In the genomic region with DNA sequence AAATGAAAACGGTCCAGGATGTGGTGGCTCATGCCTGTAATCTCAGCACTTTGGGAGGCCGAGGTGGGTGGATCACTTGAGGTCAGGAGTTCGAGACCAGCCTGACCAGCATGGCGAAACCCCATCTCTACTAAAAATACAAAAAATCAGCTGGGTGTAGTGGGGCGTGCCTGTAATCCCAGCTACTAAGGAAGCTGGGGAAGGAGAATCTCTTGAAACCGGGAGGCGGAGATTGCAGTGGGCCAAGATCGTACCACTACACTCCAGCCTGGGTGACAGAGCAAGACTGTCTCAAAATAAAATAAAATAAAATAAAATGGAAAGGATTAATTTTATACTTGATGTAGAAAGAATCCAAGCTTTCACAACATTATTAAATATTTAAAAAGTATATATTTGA, we compare ENCODE assay signal across 1 cellular context.
TF ChIP-seq lines count a peak whose summit lies in the region.

No MANE protein-coding gene starts in this region.

TF ChIP-seq in HEK293, 187 proteins besides CTCF, POLR2A, EP300 and RAD21:
- TF ChIP-seq, protein P1, sequence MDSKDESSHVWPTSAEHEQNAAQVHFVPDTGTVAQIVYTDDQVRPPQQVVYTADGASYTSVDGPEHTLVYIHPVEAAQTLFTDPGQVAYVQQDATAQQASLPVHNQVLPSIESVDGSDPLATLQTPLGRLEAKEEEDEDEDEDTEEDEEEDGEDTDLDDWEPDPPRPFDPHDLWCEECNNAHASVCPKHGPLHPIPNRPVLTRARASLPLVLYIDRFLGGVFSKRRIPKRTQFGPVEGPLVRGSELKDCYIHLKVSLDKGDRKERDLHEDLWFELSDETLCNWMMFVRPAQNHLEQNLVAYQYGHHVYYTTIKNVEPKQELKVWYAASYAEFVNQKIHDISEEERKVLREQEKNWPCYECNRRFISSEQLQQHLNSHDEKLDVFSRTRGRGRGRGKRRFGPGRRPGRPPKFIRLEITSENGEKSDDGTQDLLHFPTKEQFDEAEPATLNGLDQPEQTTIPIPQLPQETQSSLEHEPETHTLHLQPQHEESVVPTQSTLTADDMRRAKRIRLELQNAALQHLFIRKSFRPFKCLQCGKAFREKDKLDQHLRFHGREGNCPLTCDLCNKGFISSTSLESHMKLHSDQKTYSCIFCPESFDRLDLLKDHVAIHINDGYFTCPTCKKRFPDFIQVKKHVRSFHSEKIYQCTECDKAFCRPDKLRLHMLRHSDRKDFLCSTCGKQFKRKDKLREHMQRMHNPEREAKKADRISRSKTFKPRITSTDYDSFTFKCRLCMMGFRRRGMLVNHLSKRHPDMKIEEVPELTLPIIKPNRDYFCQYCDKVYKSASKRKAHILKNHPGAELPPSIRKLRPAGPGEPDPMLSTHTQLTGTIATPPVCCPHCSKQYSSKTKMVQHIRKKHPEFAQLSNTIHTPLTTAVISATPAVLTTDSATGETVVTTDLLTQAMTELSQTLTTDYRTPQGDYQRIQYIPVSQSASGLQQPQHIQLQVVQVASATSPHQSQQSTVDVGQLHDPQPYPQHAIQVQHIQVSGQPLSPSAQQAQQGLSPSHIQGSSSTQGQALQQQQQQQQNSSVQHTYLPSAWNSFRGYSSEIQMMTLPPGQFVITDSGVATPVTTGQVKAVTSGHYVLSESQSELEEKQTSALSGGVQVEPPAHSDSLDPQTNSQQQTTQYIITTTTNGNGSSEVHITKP (tag by site-specific recombination; IDR thresholded peaks at IDR 0.05) = peak; percentile 62
TF ChIP-seq in HEK293: peak in this region for 1; not testable (repeated sequence) for 186.
